ENCODE assay signal across 14 cellular contexts in genomic region chr7:5234852-5235831, GRCh38. TPM values are rescaled to one million over a fixed set of nuclear protein-coding genes. Genes with fewer than 3 reads are reported as not detected.
DNase-seq lines count a peak whose midpoint lies in the region; ATAC-seq, FAIRE-seq and TF ChIP-seq lines count a peak whose summit lies in the region.
"Had no signal": no experiment of that assay in that cellular context is flagged by ENCODE, and none has a peak within 500 bp of the region (broad histone marks: within the 10 kb centered on the region; RNA-seq: fewer than 3 reads in every experiment).

No MANE protein-coding gene starts in this region.

- no peak overlapping the region for H2BK5ac ChIP-seq in IMR-90 (ENCODE audit: low read depth, low read length, poor library complexity, severe bottlenecking)

- no peak overlapping the region for H3K56ac ChIP-seq in IMR-90 (ENCODE audit: extremely low read depth, insufficient read depth, low read length)

- TF ChIP-seq POLR2A in IMR-90 (IDR thresholded peaks at IDR 0.05; ENCODE audit: low read depth, low read length) (no peak), gastroesophageal sphincter (IDR thresholded peaks at IDR 0.05) (no peak)

- TF ChIP-seq CTCF in IMR-90 (conservative IDR thresholded peaks at IDR 0.05; ENCODE audit: low read depth, low read length) = no peak
- no peak for TF ChIP-seq CTCF in bronchial epithelial cell (IDR thresholded peaks at IDR 0.05; ENCODE audit: insufficient read depth, low read length, severe bottlenecking)
- TF ChIP-seq CTCF in gastroesophageal sphincter (IDR thresholded peaks at IDR 0.05) = no peak

- no peaks in the 10 kb centered on the region; a peak in 1 of 4 replicates for H3K79me1 ChIP-seq in IMR-90 (ENCODE audit: low read depth in 1 of 2, low read length in 2 of 2)

- 56% methylated on average over 3 of the region's 26 CpGs; no CpG with 5 or more reads in 1 of the 2 experiments for WGBS in IMR-90 (ENCODE audit: extremely low coverage in 2 of 2, insufficient read length in 1 of 2), 2 experiments
- 76 to 80% methylated on average over 14 to 15 of the region's 26 CpGs for WGBS in gastroesophageal sphincter (ENCODE audit: low coverage in 1 of 2), 2 donors

- FAIRE-seq in bronchial epithelial cell (lab: Jason Lieb, UNC) = no peak
- FAIRE-seq: keratinocyte had no signal

- H2AK9ac ChIP-seq in IMR-90 (replicated peaks; ENCODE audit: low read depth, low read length, poor library complexity) = no peak overlapping the region

- H3K4me3 Mint-ChIP-seq in activated CD4-positive, alpha-beta memory T cell treated with anti-CD3 and anti-CD28 coated beads, Interleukin-2, amount 10 ng/mL, durations not matched to agents 7 days and 5 days = no peak overlapping the region
- H3K4me3 Mint-ChIP-seq: CD4-positive, alpha-beta T cell had no signal

- intact Hi-C loops in IMR-90 (cut with micrococcal nuclease) = no loop called here
- intact Hi-C loops in cardiac septum (cut with DNase I) = no loop called here

- no peak for TF ChIP-seq RAD21 in IMR-90 (IDR thresholded peaks at IDR 0.05; ENCODE audit: low read length)

- H3K9ac ChIP-seq in BLaER1 (no peak overlapping the region), IMR-90 (ENCODE audit: low read depth, low read length) (no peak overlapping the region)

- H2AFZ ChIP-seq in IMR-90 (replicated peaks; ENCODE audit: low read length, poor library complexity) = no peak overlapping the region

- no peak overlapping the region for H2BK120ac ChIP-seq in IMR-90 (ENCODE audit: low read depth, low read length)

- no peak overlapping the region for H2BK15ac ChIP-seq in IMR-90 (ENCODE audit: low read depth, low read length)

- dilution Hi-C loops in IMR-90 (cut with HindIII; ENCODE audit: low sequenced_read_pairs, unreplicated experiment) = no loop called here

- no peak overlapping the region for H2BK20ac ChIP-seq in IMR-90 (ENCODE audit: low read depth, low read length)

- peaks cover 15% of the 10 kb centered on the region for H3K36me3 Mint-ChIP-seq in activated CD4-positive, alpha-beta memory T cell treated with anti-CD3 and anti-CD28 coated beads, Interleukin-2, amount 10 ng/mL, durations not matched to agents 7 days and 5 days (ENCODE audit: low read depth)

- H4K8ac ChIP-seq in IMR-90 (ENCODE audit: low read depth in 2 of 2, low read length in 2 of 2) = no peak overlapping the region

- no peak overlapping the region for H4K5ac ChIP-seq in IMR-90 (ENCODE audit: low read depth, low read length)

- H4K91ac ChIP-seq in IMR-90 (ENCODE audit: insufficient read depth, low read depth, low read length) = no peak overlapping the region

- in situ Hi-C loops in IMR-90 (cut with MboI; ENCODE audit: low sequenced_read_pairs) = loop anchor here (25.0 kb wide), 1 partner anchor 452 kb away; no protein-coding TSS in a partner anchor

- H3K27me3 ChIP-seq in BLaER1 = 0 out of 2 replicates have a peak, but pooled peaks cover 4% of the 10 kb centered on the region
- no peaks in the 10 kb centered on the region for H3K27me3 ChIP-seq in IMR-90 (ENCODE audit: control insufficient read depth, insufficient read depth, low read length)
- H3K27me3 ChIP-seq in bronchial epithelial cell (ENCODE audit: control insufficient read depth, insufficient read depth, low read length) = no peaks in the 10 kb centered on the region
- H3K27me3 ChIP-seq in gastroesophageal sphincter = no peaks in the 10 kb centered on the region

- peaks cover 1% of the 10 kb centered on the region for H3K4me1 Mint-ChIP-seq in activated CD4-positive, alpha-beta memory T cell treated with anti-CD3 and anti-CD28 coated beads, Interleukin-2, amount 10 ng/mL, durations not matched to agents 7 days and 5 days

- H3K4me3 ChIP-seq in BLaER1 (no peak overlapping the region), IMR-90 (ENCODE audit: insufficient read depth, low read depth, low read length) (no peak overlapping the region), bronchial epithelial cell (ENCODE audit: low read depth, low read length) (no peak overlapping the region), gastroesophageal sphincter (no peak overlapping the region)
- H3K4me3 ChIP-seq: HAP-1, skin epidermis had no signal

- H3K9me1 ChIP-seq in IMR-90 (ENCODE audit: insufficient read depth, low read length) = no peaks in the 10 kb centered on the region

- H3K4me2 ChIP-seq in BLaER1 (peak overlapping the region; percentile 92), IMR-90 (ENCODE audit: low read depth, low read length) (no peak overlapping the region)

- no peak overlapping the region for H3K27ac ChIP-seq in BLaER1
- no peak overlapping the region for H3K27ac ChIP-seq in IMR-90 (ENCODE audit: insufficient read depth, low read length)
- no peak overlapping the region for H3K27ac ChIP-seq in gastroesophageal sphincter
- H3K27ac ChIP-seq: skin epidermis had no signal

- peaks cover 33% of the 10 kb centered on the region for H4K20me1 ChIP-seq in BLaER1
- H4K20me1 ChIP-seq in IMR-90 (ENCODE audit: insufficient read depth, low read length) = no peaks in the 10 kb centered on the region

- H3K9me3 Mint-ChIP-seq in activated CD4-positive, alpha-beta memory T cell treated with anti-CD3 and anti-CD28 coated beads, Interleukin-2, amount 10 ng/mL, durations not matched to agents 7 days and 5 days = no peaks in the 10 kb centered on the region
- H3K9me3 Mint-ChIP-seq: CD4-positive, alpha-beta T cell had no signal

- no peak overlapping the region for H3K4ac ChIP-seq in IMR-90 (ENCODE audit: low read depth, low read length)

- H2AK5ac ChIP-seq in IMR-90 (ENCODE audit: low read depth, low read length) = no peak overlapping the region

- no peak overlapping the region for H3K14ac ChIP-seq in IMR-90 (replicated peaks; ENCODE audit: low read depth, low read length)

- no peak overlapping the region for H3K18ac ChIP-seq in IMR-90 (ENCODE audit: low read depth, low read length)

- no peak for TF ChIP-seq EP300 in gastroesophageal sphincter (IDR thresholded peaks at IDR 0.05)

- H3K27me3 Mint-ChIP-seq in activated CD4-positive, alpha-beta memory T cell treated with anti-CD3 and anti-CD28 coated beads, Interleukin-2, amount 10 ng/mL, durations not matched to agents 7 days and 5 days = peaks cover 1% of the 10 kb centered on the region

- CTCF ChIA-PET in IMR-90 (lab: Yijun Ruan, JAX) = interaction anchor here (0.6 kb wide), 1 partner anchor 27 kb away, joined by 3 read pairs; no protein-coding TSS in a partner anchor
- CTCF ChIA-PET in activated CD4-positive, alpha-beta memory T cell treated with anti-CD3 and anti-CD28 coated beads, Interleukin-2, amount 10 ng/mL, durations not matched to agents 7 days and 5 days (lab: Charles Lee) = no interaction called here

- H3K36me3 ChIP-seq in BLaER1 (no peaks in the 10 kb centered on the region), IMR-90 (ENCODE audit: control insufficient read depth, insufficient read depth, low read length) (peaks cover 24% of the 10 kb centered on the region), bronchial epithelial cell (ENCODE audit: control insufficient read depth, insufficient read depth, low read length) (peaks cover 6% of the 10 kb centered on the region), gastroesophageal sphincter (peaks cover 0 to 35% of the 10 kb centered on the region in 2 donors)

- no peak overlapping the region for H3K27ac Mint-ChIP-seq in activated CD4-positive, alpha-beta memory T cell treated with anti-CD3 and anti-CD28 coated beads, Interleukin-2, amount 10 ng/mL, durations not matched to agents 7 days and 5 days
- H3K27ac Mint-ChIP-seq: CD4-positive, alpha-beta T cell had no signal

- peak; percentile 16 for DNase-seq in IMR-90
- peak; percentile 65 for DNase-seq in bronchial epithelial cell (ENCODE audit: low read depth)
- DNase-seq in cardiac septum (ENCODE audit: low spot score) = no peak
- DNase-seq in activated CD4-positive, alpha-beta memory T cell treated with anti-CD3 and anti-CD28 coated beads, Interleukin-2, amount 10 ng/mL, durations not matched to agents 7 days and 5 days = no peak
- no peak for DNase-seq in NCI-H1417 treated with DMSO at 0.1 percent for 48 hours (lab: John Stamatoyannopoulos, UW)
- DNase-seq: activated CD4-positive, alpha-beta T cell treated with anti-CD3 and anti-CD28 coated beads, Interleukin-2, amount 50 U/mL, for 1 hour; CD4-positive, alpha-beta T cell; NCI-H2171 treated with DMSO at 0.1 percent for 48 hours had no signal

- POLR2A ChIA-PET in IMR-90 (lab: Charles Lee; ENCODE audit: unreplicated experiment) = interaction anchor here (0.6 kb wide), 1 partner anchor 324 kb away, joined by 6 read pairs; no protein-coding TSS in a partner anchor
- POLR2A ChIA-PET in activated CD4-positive, alpha-beta memory T cell treated with anti-CD3 and anti-CD28 coated beads, Interleukin-2, amount 10 ng/mL, durations not matched to agents 7 days and 5 days (lab: Charles Lee) = no interaction called here

- H3K9me3 ChIP-seq in BLaER1 (no peaks in the 10 kb centered on the region), IMR-90 (ENCODE audit: control insufficient read depth, insufficient read depth, low read length) (no peaks in the 10 kb centered on the region), gastroesophageal sphincter (no peaks in the 10 kb centered on the region)
- H3K9me3 ChIP-seq: HAP-1 had no signal

- ATAC-seq in GM19463 (IDR thresholded peaks at IDR 0.05; ENCODE audit: unreplicated experiment) (peak; percentile 22), IMR-90 (ENCODE audit: low read depth) (no peak), gastroesophageal sphincter (no peak)

- H3K23ac ChIP-seq in IMR-90 (ENCODE audit: low read depth, low read length) = no peak overlapping the region

- H3K4me1 ChIP-seq in BLaER1 (peaks cover 77% of the 10 kb centered on the region), IMR-90 (ENCODE audit: control insufficient read depth, insufficient read depth, low read length) (peaks cover 4% of the 10 kb centered on the region), gastroesophageal sphincter (peaks cover 0 to 43% (median 7%) of the 10 kb centered on the region in 3 donors)
- H3K4me1 ChIP-seq: HAP-1 had no signal

- BruUV-seq in IMR-90 (replicated peaks; lab: Mats Ljungman, UMichigan) = no TSS peak

RNA-seq across cellular contexts. Expression of gene WIPI2, which starts 45.1 kb away (rescaled TPM):
- total RNA-seq in IMR-90 (2012; rRNA removed) = 68.9 and 86.2 TPM in 2 replicates
- 70.2 and 75.6 TPM in 2 replicates for polyA plus RNA-seq in IMR-90 (2012; rRNA removed)
- polyA plus RNA-seq in IMR-90 (2012; cell fraction: cytosol; rRNA removed) = 62.7 and 71.0 TPM in 2 replicates
- 61.9 and 68.4 TPM in 2 replicates for polyA plus RNA-seq in IMR-90 (2012; cell fraction: nucleus; rRNA removed; ENCODE audit: low replicate concordance)
- 42.0 and 45.5 TPM in 2 replicates for total RNA-seq in bronchial epithelial cell
- 45.3 TPM for total RNA-seq in cardiac septum
- 10 to 100 TPM; 51.2 to 59.2 (median 54.9) TPM for total RNA-seq in gastroesophageal sphincter
- 10 to 100 TPM; 59.5 to 60.4 TPM for total RNA-seq in activated CD4-positive, alpha-beta memory T cell treated with anti-CD3 and anti-CD28 coated beads, Interleukin-2, amount 10 ng/mL, durations not matched to agents 7 days and 5 days

RNA-seq across cellular contexts. Expression of gene SLC29A4, which starts 47.6 kb away (rescaled TPM):
- 2.3 and 2.5 TPM in 2 replicates for total RNA-seq in IMR-90 (2012; rRNA removed)
- polyA plus RNA-seq in IMR-90 (2012; rRNA removed) = 7.6 and 10.4 TPM in 2 replicates
- 4.7 and 12.8 TPM in 2 replicates for polyA plus RNA-seq in IMR-90 (2012; cell fraction: cytosol; rRNA removed)
- 9.8 and 25.0 TPM in 2 replicates for polyA plus RNA-seq in IMR-90 (2012; cell fraction: nucleus; rRNA removed; ENCODE audit: low replicate concordance)
- 8.3 and 9.5 TPM in 2 replicates for total RNA-seq in bronchial epithelial cell
- 2.7 TPM for total RNA-seq in cardiac septum
- total RNA-seq in gastroesophageal sphincter = 1 to 10 TPM; 1.1 to 4.7 (median 2.4) TPM
- total RNA-seq in activated CD4-positive, alpha-beta memory T cell treated with anti-CD3 and anti-CD28 coated beads, Interleukin-2, amount 10 ng/mL, durations not matched to agents 7 days and 5 days = under 1 TPM; 0.45 to 0.88 TPM

Comparison
In these comparisons a context has a peak if more than half of its experiments do, and no peak if none do; other contexts are left out.
1. DNase-seq: peak in IMR-90 (single experiment) and bronchial epithelial cell (single experiment); none in cardiac septum (single experiment), activated CD4-positive, alpha-beta memory T cell treated with anti-CD3 and anti-CD28 coated beads, Interleukin-2, amount 10 ng/mL, durations not matched to agents 7 days and 5 days (single experiment) and NCI-H1417 treated with DMSO at 0.1 percent for 48 hours (single experiment).